Comparison of ENCODE assay signal across 34 cellular contexts in the genomic region with DNA sequence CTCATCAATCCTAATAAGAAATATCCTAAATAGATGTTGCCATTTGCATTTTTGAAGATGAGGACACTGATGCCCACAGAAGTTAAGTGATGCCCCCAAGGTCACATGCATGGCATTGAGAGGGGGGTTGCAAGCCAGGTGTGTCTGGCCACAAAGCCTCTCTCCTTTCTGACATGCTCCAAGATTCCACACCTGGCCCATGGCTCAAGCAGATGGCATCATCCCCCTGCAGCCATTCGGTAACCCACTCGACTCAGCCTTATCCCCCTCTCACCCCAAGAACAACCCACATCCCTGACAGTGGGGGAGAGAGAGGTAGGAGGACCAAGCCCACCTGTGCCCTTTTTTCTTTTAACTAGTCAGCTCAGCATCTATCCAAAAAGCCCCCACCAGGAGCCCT. TPM values are rescaled to one million over a fixed set of nuclear protein-coding genes. Genes with fewer than 3 reads are reported as not detected.
"Had no signal": no experiment of that assay in that cellular context is flagged by ENCODE, and none has a peak within 500 bp of the region (broad histone marks: within the 10 kb centered on the region; RNA-seq: fewer than 3 reads in every experiment).

No MANE protein-coding gene starts in this region.

- H3K36me3 Mint-ChIP-seq: activated naive CD8-positive, alpha-beta T cell; WTC11 had no signal

- H3K9me3 Mint-ChIP-seq: activated CD4-positive, alpha-beta memory T cell treated with anti-CD3 and anti-CD28 coated beads, Interleukin-2, amount 10 ng/mL, durations not matched to agents 7 days and 5 days; activated CD4-positive, alpha-beta T cell treated with anti-CD3 and anti-CD28 coated beads, Interleukin-2, amount 10 ng/mL, durations not matched to agents 7 days and 5 days; activated T-cell treated with anti-CD3 and anti-CD28 coated beads, Interleukin-2, amount 50 U/mL, for 4 hours; activated T-helper 17 cell treated with anti-CD3 and anti-CD28 coated beads, Interleukin-2, amount 50 U/mL, for 72 hours; WTC11 had no signal

- H3K4me1 Mint-ChIP-seq: activated T-helper 17 cell treated with anti-CD3 and anti-CD28 coated beads, Interleukin-2, amount 50 U/mL, for 72 hours had no signal

- H3K27me3 Mint-ChIP-seq: activated CD4-positive, alpha-beta memory T cell treated with anti-CD3 and anti-CD28 coated beads, Interleukin-2, amount 10 ng/mL, durations not matched to agents 7 days and 5 days; activated CD4-positive, alpha-beta T cell treated with anti-CD3 and anti-CD28 coated beads, Interleukin-2, amount 10 ng/mL, durations not matched to agents 7 days and 5 days had no signal

- H3K4me3 ChIP-seq: esophagus squamous epithelium, gastroesophageal sphincter, heart right ventricle had no signal

- ATAC-seq: activated T-cell treated with anti-CD3 and anti-CD28 coated beads, Interleukin-2, amount 50 U/mL, for 4 hours; activated T-helper 17 cell treated with anti-CD3 and anti-CD28 coated beads, Interleukin-2, amount 50 U/mL, for 72 hours; gastroesophageal sphincter; heart right ventricle; WTC11 had no signal

- H3K4me3 Mint-ChIP-seq: activated CD4-positive, alpha-beta memory T cell treated with anti-CD3 and anti-CD28 coated beads, Interleukin-2, amount 10 ng/mL, durations not matched to agents 7 days and 5 days; activated CD4-positive, alpha-beta T cell treated with anti-CD3 and anti-CD28 coated beads, Interleukin-2, amount 10 ng/mL, durations not matched to agents 7 days and 5 days; activated naive CD8-positive, alpha-beta T cell; activated T-cell treated with anti-CD3 and anti-CD28 coated beads, Interleukin-2, amount 50 U/mL, for 4 hours; activated T-helper 17 cell treated with anti-CD3 and anti-CD28 coated beads, Interleukin-2, amount 50 U/mL, for 72 hours; WTC11 had no signal

- DNase-seq: activated CD4-positive, alpha-beta memory T cell treated with anti-CD3 and anti-CD28 coated beads, Interleukin-2, amount 10 ng/mL, durations not matched to agents 7 days and 5 days; activated CD4-positive, alpha-beta T cell treated with anti-CD3 and anti-CD28 coated beads for 1 hour; activated CD4-positive, alpha-beta T cell treated with anti-CD3 and anti-CD28 coated beads for 4 hours; activated CD4-positive, alpha-beta T cell treated with anti-CD3 and anti-CD28 coated beads, Interleukin-2, amount 10 ng/mL, durations not matched to agents 7 days and 5 days; activated CD4-positive, alpha-beta T cell treated with anti-CD3 and anti-CD28 coated beads, Interleukin-2, amount 50 U/mL, for 4 hours; activated effector memory CD4-positive, alpha-beta T cell treated with Interleukin-2 at 50 U/mL for 16 hours; activated gamma-delta T cell treated with Interleukin-2 at 50 U/mL for 16 hours; activated naive CD4-positive, alpha-beta T cell treated with anti-CD3 and anti-CD28 coated beads, Interleukin-2, amount 50 U/mL, for 16 hours; activated naive CD4-positive, alpha-beta T cell treated with Interleukin-2 at 50 U/mL for 16 hours; activated T-cell treated with anti-CD3 and anti-CD28 coated beads, Interleukin-2, amount 50 U/mL, for 4 hours; amniotic stem cell; anterior cingulate cortex; brain microvascular endothelial cell; caudate nucleus; effector CD8-positive, alpha-beta T cell; esophagus squamous epithelium; foreskin melanocyte; heart right ventricle; T-helper 2 cell had no signal

- H3K27ac ChIP-seq: brain microvascular endothelial cell, epithelial cell of prostate, esophagus squamous epithelium, gastroesophageal sphincter, heart right ventricle, VCaP had no signal

- H3K27ac Mint-ChIP-seq: activated CD4-positive, alpha-beta memory T cell treated with anti-CD3 and anti-CD28 coated beads, Interleukin-2, amount 10 ng/mL, durations not matched to agents 7 days and 5 days; activated CD4-positive, alpha-beta T cell treated with anti-CD3 and anti-CD28 coated beads, Interleukin-2, amount 10 ng/mL, durations not matched to agents 7 days and 5 days; activated naive CD8-positive, alpha-beta T cell; activated T-helper 17 cell treated with anti-CD3 and anti-CD28 coated beads, Interleukin-2, amount 50 U/mL, for 72 hours; WTC11 had no signal

RNA-seq across cellular contexts. Expression of a gene that starts 16.5 kb away (rescaled TPM):
- total RNA-seq: activated CD4-positive, alpha-beta memory T cell treated with anti-CD3 and anti-CD28 coated beads, Interleukin-2, amount 10 ng/mL, durations not matched to agents 7 days and 5 days; activated CD4-positive, alpha-beta T cell treated with anti-CD3 and anti-CD28 coated beads, Interleukin-2, amount 10 ng/mL, durations not matched to agents 7 days and 5 days; activated T-cell treated with anti-CD3 and anti-CD28 coated beads, Interleukin-2, amount 50 U/mL, for 4 hours; activated T-helper 17 cell treated with anti-CD3 and anti-CD28 coated beads, Interleukin-2, amount 50 U/mL, for 72 hours; astrocyte; bronchial epithelial cell; chondrocyte; dermis microvascular lymphatic vessel endothelial cell; endothelial cell of umbilical vein; esophagus squamous epithelium; fibroblast of lung; fibroblast of villous mesenchyme; gastroesophageal sphincter; glomerular endothelial cell; heart right ventricle; T-helper 1 cell treated with Interleukin-12 subunit alpha and Interleukin-12 subunit beta and Interleukin-4 antibody, amounts not matched to agents 30 ng/mL and 1 ng/mL, for 36 hours; WTC11 had no signal
